7 cellular contexts compared by ENCODE assay signal in genomic region chr2:158600155-158600802, GRCh38.
A peak's percentile ranks its signal among the peaks of the same experiment; 100 is the strongest.
DNase-seq lines count a peak whose midpoint lies in the region; ATAC-seq and TF ChIP-seq lines count a peak whose summit lies in the region.

No MANE protein-coding gene starts in this region.

- H3K9me3 ChIP-seq in tibial artery: no peaks in the 10 kb centered on the region
- no peaks in the 10 kb centered on the region for H3K9me3 ChIP-seq in sigmoid colon

- H3K36me3 ChIP-seq in tibial artery (peaks cover 0 to 6% (median 0%) of the 10 kb centered on the region in 3 donors), sigmoid colon (no peaks in the 10 kb centered on the region)

- WGBS in sigmoid colon, 2 donors: 18 to 45% methylated on average over 3 of the region's 3 CpGs

- peak; percentile 88 for DNase-seq in HT1080 (ENCODE audit: low read depth)
- DNase-seq in brain pericyte (ENCODE audit: low read depth, low spot score): peak; percentile 58
- peak; percentile 93 for DNase-seq in iris pigment epithelial cell (ENCODE audit: low read depth)
- peak; percentile 43 to 70 for DNase-seq in tibial artery
- DNase-seq in HK-2 (ENCODE audit: unreplicated experiment): no peak
- DNase-seq in sigmoid colon: no peak

- H3K4me3 ChIP-seq in tibial artery (no peak overlapping the region), sigmoid colon (no peak overlapping the region)

- TF ChIP-seq POLR2A in sigmoid colon (IDR thresholded peaks at IDR 0.05): no peak

- no peak for TF ChIP-seq CTCF in tibial artery (IDR thresholded peaks at IDR 0.05)
- no peak for TF ChIP-seq CTCF in sigmoid colon (IDR thresholded peaks at IDR 0.05)

- H3K4me1 ChIP-seq in tibial artery (peaks cover 0 to 7% (median 2%) of the 10 kb centered on the region in 4 donors), sigmoid colon (peaks cover 0 to 13% (median 5%) of the 10 kb centered on the region in 4 donors)

- intact Hi-C loops in tibial artery (cut with DNase I; ENCODE audit: low total_unique reads): no loop called here
- intact Hi-C loops in sigmoid colon (cut with DNase I): no loop called here

- no peak overlapping the region for H3K27ac ChIP-seq in tibial artery
- H3K27ac ChIP-seq in sigmoid colon: no peak overlapping the region

- ATAC-seq in GM21717 (IDR thresholded peaks at IDR 0.05; ENCODE audit: unreplicated experiment): no peak

- H3K27me3 ChIP-seq in tibial artery: no peaks in the 10 kb centered on the region
- no peaks in the 10 kb centered on the region for H3K27me3 ChIP-seq in sigmoid colon

- no peak for TF ChIP-seq EP300 in sigmoid colon (IDR thresholded peaks at IDR 0.05)

Comparison
In these comparisons a context has a peak if more than half of its experiments do, and no peak if none do; other contexts are left out.
1. DNase-seq: peak in HT1080 (single experiment), brain pericyte (single experiment), iris pigment epithelial cell (single experiment) and tibial artery (2 of 2); none in HK-2 (single experiment) and sigmoid colon (single experiment).